20 cellular contexts compared by ENCODE assay signal in the genomic region with DNA sequence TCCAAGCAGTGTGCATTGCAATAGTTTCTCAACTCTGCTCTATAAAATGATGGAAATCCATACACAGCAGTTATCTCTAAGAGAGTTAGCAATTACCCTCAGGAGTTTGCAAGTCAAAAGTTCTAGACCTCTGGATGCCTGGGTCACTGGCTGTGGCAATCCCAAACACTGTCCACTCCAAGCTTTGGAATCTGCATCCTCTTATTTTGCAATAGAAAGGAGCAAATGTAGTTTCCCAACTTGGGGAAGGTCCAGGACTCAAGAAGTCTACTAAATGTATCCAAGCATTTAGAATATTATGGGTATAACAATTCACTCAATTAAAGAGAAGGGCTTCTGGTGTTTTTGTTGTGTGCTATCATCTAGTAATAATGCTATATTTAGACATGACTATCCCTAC.
"Had no signal": no experiment of that assay in that cellular context is flagged by ENCODE, and none has a peak within 500 bp of the region (broad histone marks: within the 10 kb centered on the region; RNA-seq: fewer than 3 reads in every experiment).

No MANE protein-coding gene starts in this region.

- DNase-seq: effector memory CD4-positive, alpha-beta T cell; head of caudate nucleus; left colon; left ventricle myocardium superior; mesenchymal stem cell; naive B cell; occipital lobe; pancreas; right lobe of liver; stimulated activated CD4-positive, alpha-beta T cell treated with anti-CD3 and anti-CD28 coated beads, Interleukin-2, amount 100 ng/mL, for 24 hours; stimulated activated CD4-positive, alpha-beta T cell treated with anti-CD3 and anti-CD28 coated beads, Interleukin-4, amount 100 ng/mL, for 4 hours; stimulated activated naive CD4-positive, alpha-beta T cell; thyroid gland; upper lobe of left lung; uterus had no signal

- H3K4me1 ChIP-seq: prostate gland, right lobe of liver, upper lobe of left lung, uterus had no signal

- H3K27ac ChIP-seq: hepatocyte, pancreas, prostate gland, right lobe of liver, skin epidermis, thyroid gland, upper lobe of left lung, uterus had no signal

- ATAC-seq: esophagus mucosa, left colon, left ventricle myocardium superior, pancreas, right lobe of liver had no signal

- H3K79me2 ChIP-seq: hepatocyte had no signal

- H2AFZ ChIP-seq: hepatocyte had no signal

- H3K36me3 ChIP-seq: pancreas, prostate gland, right lobe of liver, thyroid gland, upper lobe of left lung, uterus had no signal

- H3K4me3 ChIP-seq: hepatocyte, lung, pancreas, prostate gland, right lobe of liver, skin epidermis, thyroid gland, upper lobe of left lung, uterus had no signal

- H3K4me2 ChIP-seq: hepatocyte had no signal

- H3K27me3 ChIP-seq: hepatocyte, pancreas, right lobe of liver, thyroid gland, upper lobe of left lung, uterus had no signal

- H3K9me3 ChIP-seq: pancreas, prostate gland, right lobe of liver, thyroid gland, upper lobe of left lung, uterus had no signal
